In the genomic region with DNA sequence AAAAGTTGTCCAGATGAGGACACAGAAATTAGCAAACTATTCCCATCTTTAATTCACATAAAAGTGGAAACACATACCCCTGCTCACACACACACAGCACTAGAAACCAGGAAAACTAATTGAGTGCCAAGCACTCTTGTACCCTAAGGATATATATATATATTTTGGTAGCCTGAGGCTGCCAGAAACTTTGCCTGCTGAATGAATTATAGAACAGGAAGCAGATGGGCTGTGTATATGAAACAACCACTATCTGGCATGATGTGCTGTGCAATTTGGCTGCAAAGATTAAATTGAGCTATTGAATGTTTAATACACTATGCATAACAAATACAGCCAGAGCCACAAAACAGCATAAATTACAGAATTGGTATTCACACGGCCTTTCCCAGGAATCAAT, we compare ENCODE assay signal across 1 cellular context.
TF ChIP-seq lines count a peak whose summit lies in the region.

No MANE protein-coding gene starts in this region.

TF ChIP-seq in liver, 16 proteins besides CTCF, POLR2A, EP300 and RAD21:
- TF ChIP-seq REST (IDR thresholded peaks at IDR 0.05) = no peak
- no peak for TF ChIP-seq HNF4G (IDR thresholded peaks at IDR 0.05)
- TF ChIP-seq FOXA1 (IDR thresholded peaks at IDR 0.05) = no peak
- TF ChIP-seq MAX (IDR thresholded peaks at IDR 0.05) = no peak
- TF ChIP-seq EGR1 (IDR thresholded peaks at IDR 0.05; ENCODE audit: low read depth in 2 of 2) = no peak
- TF ChIP-seq HNF4A (conservative IDR thresholded peaks at IDR 0.05) = no peak
- TF ChIP-seq, protein P1, sequence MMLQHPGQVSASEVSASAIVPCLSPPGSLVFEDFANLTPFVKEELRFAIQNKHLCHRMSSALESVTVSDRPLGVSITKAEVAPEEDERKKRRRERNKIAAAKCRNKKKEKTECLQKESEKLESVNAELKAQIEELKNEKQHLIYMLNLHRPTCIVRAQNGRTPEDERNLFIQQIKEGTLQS (IDR thresholded peaks at IDR 0.05) = no peak
- no peak for TF ChIP-seq RXRA (IDR thresholded peaks at IDR 0.05)
- TF ChIP-seq FOXA2 (IDR thresholded peaks at IDR 0.05) = no peak
- TF ChIP-seq GABPA (IDR thresholded peaks at IDR 0.05 in 1 of 2, conservative IDR thresholded peaks at IDR 0.05 in 1 of 2) = no peak
- TF ChIP-seq SP1 (IDR thresholded peaks at IDR 0.05) = no peak
- TF ChIP-seq NR2F2 (IDR thresholded peaks at IDR 0.05) = no peak
